In the genomic region with DNA sequence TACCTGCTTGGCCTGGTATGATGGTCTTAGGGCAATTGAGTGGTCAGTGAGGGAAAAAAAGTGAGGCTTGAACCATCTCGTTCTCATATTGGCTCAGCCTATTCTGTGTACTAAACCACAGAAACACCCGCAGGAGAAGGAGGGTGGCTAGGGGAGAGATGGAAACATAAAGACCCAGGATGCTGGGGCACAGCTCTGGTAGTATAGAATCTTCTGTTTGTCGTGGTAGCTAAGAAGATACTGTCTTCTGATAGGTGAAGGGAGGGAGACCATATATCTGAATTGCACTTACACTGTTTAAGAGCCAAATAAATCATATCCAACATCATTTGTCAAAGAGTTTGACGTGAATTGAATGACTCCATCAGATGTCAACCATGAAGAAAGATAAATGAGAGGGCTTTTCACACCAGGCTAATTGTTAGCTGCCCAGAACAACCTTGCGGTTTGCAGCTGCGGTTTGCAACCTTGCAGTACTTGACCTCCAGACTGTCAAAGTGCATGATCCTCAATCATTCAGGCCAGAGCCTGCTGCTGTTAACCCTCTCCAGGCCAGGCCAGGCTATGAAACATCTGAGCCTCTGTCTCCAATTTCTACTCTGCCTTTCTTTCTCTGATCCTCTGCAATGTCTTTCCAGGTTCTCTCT, we compare ENCODE assay signal across 1 cellular context.
TF ChIP-seq lines count a peak whose summit lies in the region.

No MANE protein-coding gene starts in this region.

TF ChIP-seq in GM23338, 12 proteins besides CTCF, POLR2A, EP300 and RAD21 (continued from another document):
- TF ChIP-seq, protein P1, sequence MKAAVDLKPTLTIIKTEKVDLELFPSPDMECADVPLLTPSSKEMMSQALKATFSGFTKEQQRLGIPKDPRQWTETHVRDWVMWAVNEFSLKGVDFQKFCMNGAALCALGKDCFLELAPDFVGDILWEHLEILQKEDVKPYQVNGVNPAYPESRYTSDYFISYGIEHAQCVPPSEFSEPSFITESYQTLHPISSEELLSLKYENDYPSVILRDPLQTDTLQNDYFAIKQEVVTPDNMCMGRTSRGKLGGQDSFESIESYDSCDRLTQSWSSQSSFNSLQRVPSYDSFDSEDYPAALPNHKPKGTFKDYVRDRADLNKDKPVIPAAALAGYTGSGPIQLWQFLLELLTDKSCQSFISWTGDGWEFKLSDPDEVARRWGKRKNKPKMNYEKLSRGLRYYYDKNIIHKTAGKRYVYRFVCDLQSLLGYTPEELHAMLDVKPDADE (IDR thresholded peaks at IDR 0.05): no peak
- TF ChIP-seq, protein P2, sequence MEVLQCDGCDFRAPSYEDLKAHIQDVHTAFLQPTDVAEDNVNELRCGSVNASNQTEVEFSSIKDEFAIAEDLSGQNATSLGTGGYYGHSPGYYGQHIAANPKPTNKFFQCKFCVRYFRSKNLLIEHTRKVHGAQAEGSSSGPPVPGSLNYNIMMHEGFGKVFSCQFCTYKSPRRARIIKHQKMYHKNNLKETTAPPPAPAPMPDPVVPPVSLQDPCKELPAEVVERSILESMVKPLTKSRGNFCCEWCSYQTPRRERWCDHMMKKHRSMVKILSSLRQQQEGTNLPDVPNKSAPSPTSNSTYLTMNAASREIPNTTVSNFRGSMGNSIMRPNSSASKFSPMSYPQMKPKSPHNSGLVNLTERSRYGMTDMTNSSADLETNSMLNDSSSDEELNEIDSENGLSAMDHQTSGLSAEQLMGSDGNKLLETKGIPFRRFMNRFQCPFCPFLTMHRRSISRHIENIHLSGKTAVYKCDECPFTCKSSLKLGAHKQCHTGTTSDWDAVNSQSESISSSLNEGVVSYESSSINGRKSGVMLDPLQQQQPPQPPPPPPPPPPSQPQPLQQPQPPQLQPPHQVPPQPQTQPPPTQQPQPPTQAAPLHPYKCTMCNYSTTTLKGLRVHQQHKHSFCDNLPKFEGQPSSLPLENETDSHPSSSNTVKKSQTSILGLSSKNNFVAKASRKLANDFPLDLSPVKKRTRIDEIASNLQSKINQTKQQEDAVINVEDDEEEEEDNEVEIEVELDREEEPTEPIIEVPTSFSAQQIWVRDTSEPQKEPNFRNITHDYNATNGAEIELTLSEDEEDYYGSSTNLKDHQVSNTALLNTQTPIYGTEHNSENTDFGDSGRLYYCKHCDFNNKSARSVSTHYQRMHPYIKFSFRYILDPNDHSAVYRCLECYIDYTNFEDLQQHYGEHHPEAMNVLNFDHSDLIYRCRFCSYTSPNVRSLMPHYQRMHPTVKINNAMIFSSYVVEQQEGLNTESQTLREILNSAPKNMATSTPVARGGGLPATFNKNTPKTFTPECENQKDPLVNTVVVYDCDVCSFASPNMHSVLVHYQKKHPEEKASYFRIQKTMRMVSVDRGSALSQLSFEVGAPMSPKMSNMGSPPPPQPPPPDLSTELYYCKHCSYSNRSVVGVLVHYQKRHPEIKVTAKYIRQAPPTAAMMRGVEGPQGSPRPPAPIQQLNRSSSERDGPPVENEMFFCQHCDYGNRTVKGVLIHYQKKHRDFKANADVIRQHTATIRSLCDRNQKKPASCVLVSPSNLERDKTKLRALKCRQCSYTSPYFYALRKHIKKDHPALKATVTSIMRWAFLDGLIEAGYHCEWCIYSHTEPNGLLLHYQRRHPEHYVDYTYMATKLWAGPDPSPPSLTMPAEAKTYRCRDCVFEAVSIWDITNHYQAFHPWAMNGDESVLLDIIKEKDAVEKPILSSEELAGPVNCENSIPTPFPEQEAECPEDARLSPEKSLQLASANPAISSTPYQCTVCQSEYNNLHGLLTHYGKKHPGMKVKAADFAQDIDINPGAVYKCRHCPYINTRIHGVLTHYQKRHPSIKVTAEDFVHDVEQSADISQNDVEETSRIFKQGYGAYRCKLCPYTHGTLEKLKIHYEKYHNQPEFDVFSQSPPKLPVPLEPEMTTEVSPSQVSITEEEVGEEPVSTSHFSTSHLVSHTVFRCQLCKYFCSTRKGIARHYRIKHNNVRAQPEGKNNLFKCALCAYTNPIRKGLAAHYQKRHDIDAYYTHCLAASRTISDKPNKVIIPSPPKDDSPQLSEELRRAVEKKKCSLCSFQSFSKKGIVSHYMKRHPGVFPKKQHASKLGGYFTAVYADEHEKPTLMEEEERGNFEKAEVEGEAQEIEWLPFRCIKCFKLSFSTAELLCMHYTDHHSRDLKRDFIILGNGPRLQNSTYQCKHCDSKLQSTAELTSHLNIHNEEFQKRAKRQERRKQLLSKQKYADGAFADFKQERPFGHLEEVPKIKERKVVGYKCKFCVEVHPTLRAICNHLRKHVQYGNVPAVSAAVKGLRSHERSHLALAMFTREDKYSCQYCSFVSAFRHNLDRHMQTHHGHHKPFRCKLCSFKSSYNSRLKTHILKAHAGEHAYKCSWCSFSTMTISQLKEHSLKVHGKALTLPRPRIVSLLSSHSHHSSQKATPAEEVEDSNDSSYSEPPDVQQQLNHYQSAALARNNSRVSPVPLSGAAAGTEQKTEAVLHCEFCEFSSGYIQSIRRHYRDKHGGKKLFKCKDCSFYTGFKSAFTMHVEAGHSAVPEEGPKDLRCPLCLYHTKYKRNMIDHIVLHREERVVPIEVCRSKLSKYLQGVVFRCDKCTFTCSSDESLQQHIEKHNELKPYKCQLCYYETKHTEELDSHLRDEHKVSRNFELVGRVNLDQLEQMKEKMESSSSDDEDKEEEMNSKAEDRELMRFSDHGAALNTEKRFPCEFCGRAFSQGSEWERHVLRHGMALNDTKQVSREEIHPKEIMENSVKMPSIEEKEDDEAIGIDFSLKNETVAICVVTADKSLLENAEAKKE (CRISPR knock-in tag; IDR thresholded peaks at IDR 0.05): no peak
- TF ChIP-seq ZNF331 (CRISPR knock-in tag; IDR thresholded peaks at IDR 0.05; ENCODE audit: low read depth): no peak
TF ChIP-seq in GM23338: peak in this region for 0.
